Comparison of ENCODE assay signal across 10 cellular contexts in genomic region chr4:76697129-76697803, GRCh38.
DNase-seq lines count a peak whose midpoint lies in the region; ATAC-seq, FAIRE-seq and TF ChIP-seq lines count a peak whose summit lies in the region.
"Had no signal": no experiment of that assay in that cellular context is flagged by ENCODE, and none has a peak within 500 bp of the region (broad histone marks: within the 10 kb centered on the region; RNA-seq: fewer than 3 reads in every experiment).

No MANE protein-coding gene starts in this region.

- H3K4me3 ChIP-seq in Jurkat, Clone E6-1 (ENCODE audit: low read length), result no peak overlapping the region

- peak; percentile 20 for FAIRE-seq in GM12891 (lab: Jason Lieb, UNC)

- ATAC-seq in GM19395 (IDR thresholded peaks at IDR 0.05; ENCODE audit: unreplicated experiment) (peak; percentile 84), HG02852 (IDR thresholded peaks at IDR 0.05; ENCODE audit: unreplicated experiment) (peak; percentile 92), left cardiac atrium (no peak)

- intact Hi-C loops in left cardiac atrium (cut with DNase I), result no loop called here

- TF ChIP-seq POLR2A in GM12891 (IDR thresholded peaks at IDR 0.05; ENCODE audit: low read depth, low read length) (no peak), erythroblast (IDR thresholded peaks at IDR 0.05; ENCODE audit: low read length) (no peak)

- DNase-seq in GM12891 (ENCODE audit: insufficient read length, low spot score), result no peak
- DNase-seq in Jurkat, Clone E6-1 (ENCODE audit: low read depth, low spot score), result peak; percentile 41
- no peak for DNase-seq in erythroblast (lab: John Stamatoyannopoulos, UW)
- DNase-seq in glomerular visceral epithelial cell (ENCODE audit: extremely low spot score), result no peak
- no peak for DNase-seq in left cardiac atrium
- DNase-seq in hippocampal formation (lab: John Stamatoyannopoulos, UW), result no peak
- DNase-seq: foreskin melanocyte; stimulated activated CD4-positive, alpha-beta T cell treated with anti-CD3 and anti-CD28 coated beads, Interleukin-12 subunit alpha, Interleukin-12 subunit beta, amount 100 ng/mL, for 4 hours had no signal

TF ChIP-seq in GM12891, 5 proteins besides CTCF, POLR2A, EP300 and RAD21:
- TF ChIP-seq SPI1 (IDR thresholded peaks at IDR 0.05; ENCODE audit: low read depth, low read length) (no peak), PAX5 (IDR thresholded peaks at IDR 0.05; ENCODE audit: insufficient read depth, low read length, severe bottlenecking) (no peak), TAF1 (IDR thresholded peaks at IDR 0.05; ENCODE audit: low read depth, low read length) (no peak), POLR2AphosphoS5 (IDR thresholded peaks at IDR 0.05; ENCODE audit: low read depth, low read length) (no peak), POU2F2 (IDR thresholded peaks at IDR 0.05; ENCODE audit: low read depth, low read length) (no peak)

Comparison
In these comparisons a context has a peak if more than half of its experiments do, and no peak if none do; other contexts are left out.
1. ATAC-seq: peak in GM19395 (single experiment) and HG02852 (single experiment); none in left cardiac atrium (0 of 2).